In genomic region chr21:46081022-46081861, GRCh38 we compare ENCODE assay signal across 14 cellular contexts. TPM values are rescaled to one million over a fixed set of nuclear protein-coding genes. Genes with fewer than 3 reads are reported as not detected.
A peak's percentile ranks its signal among the peaks of the same experiment; 100 is the strongest.
DNase-seq lines count a peak whose midpoint lies in the region; ATAC-seq, FAIRE-seq and TF ChIP-seq lines count a peak whose summit lies in the region.
"Had no signal": no experiment of that assay in that cellular context is flagged by ENCODE, and none has a peak within 500 bp of the region (broad histone marks: within the 10 kb centered on the region; RNA-seq: fewer than 3 reads in every experiment).

No MANE protein-coding gene starts in this region.

- in situ Hi-C loops in HepG2 (cut with HindIII; ENCODE audit: extremely low pct_ligation_motif_present, low pct_unique_long_range_greater_than_20kb) (no loop called here), gastrocnemius medialis (cut with MboI; ENCODE audit: low sequenced_read_pairs in 4 of 4) (no loop called here)

- no peaks in the 10 kb centered on the region for H3K36me3 ChIP-seq in SJCRH30
- H3K36me3 ChIP-seq in HepG2 (replicated peaks in 1 of 2; ENCODE audit: control insufficient read depth in 1 of 2, insufficient read depth in 2 of 2, low read length in 2 of 2): no peaks in the 10 kb centered on the region
- H3K36me3 ChIP-seq in stomach: no peaks in the 10 kb centered on the region
- H3K36me3 ChIP-seq in gastrocnemius medialis: no peaks in the 10 kb centered on the region
- H3K36me3 ChIP-seq: prostate gland, SJSA1 had no signal

- H3K9me3 ChIP-seq in SJCRH30 (replicated peaks) (peaks cover 3% of the 10 kb centered on the region; the same call in 1 of the 2 replicates), HepG2 (ENCODE audit: low read length) (no peaks in the 10 kb centered on the region), stomach (no peaks in the 10 kb centered on the region), gastrocnemius medialis (no peaks in the 10 kb centered on the region)
- H3K9me3 ChIP-seq: prostate gland, SJSA1, testis had no signal

- H3K79me2 ChIP-seq in HepG2 (ENCODE audit: insufficient read depth, low read length): no peaks in the 10 kb centered on the region

- no peak overlapping the region for H3K4me2 ChIP-seq in HepG2 (ENCODE audit: low read depth, low read length)

- no peak for TF ChIP-seq CTCF in HepG2 (CRISPR knock-in tag; IDR thresholded peaks at IDR 0.05)
- TF ChIP-seq CTCF in stomach (IDR thresholded peaks at IDR 0.05): no peak
- TF ChIP-seq CTCF in gastrocnemius medialis (IDR thresholded peaks at IDR 0.05 in 4 of 5, conservative IDR thresholded peaks at IDR 0.05 in 1 of 5): no peak

- 25% methylated on average over 7 of the region's 39 CpGs for WGBS in HepG2 (ENCODE audit: low lambda C conversion rate)
- WGBS in stomach, 5 donors: 79 to 85% (median 83%) methylated on average over 29 to 39 of the region's 39 CpGs

- H3K4me3 ChIP-seq in SJCRH30 (no peak overlapping the region), HepG2 (replicated peaks in 1 of 3; ENCODE audit: insufficient read depth in 1 of 3, low read depth in 2 of 3, low read length in 3 of 3) (no peak overlapping the region), stomach (no peak overlapping the region), gastrocnemius medialis (no peak overlapping the region)
- H3K4me3 ChIP-seq: prostate gland, SJSA1, testis had no signal

- H3K27ac ChIP-seq in SJCRH30: no peak overlapping the region
- no peak overlapping the region for H3K27ac ChIP-seq in HepG2 (ENCODE audit: extremely low read length, insufficient read depth, low read length)
- no peak overlapping the region for H3K27ac ChIP-seq in stomach
- H3K27ac ChIP-seq in gastrocnemius medialis: peak overlapping the region in 1 of 4 donors; percentile 38
- H3K27ac ChIP-seq: SJSA1, testis had no signal

- intact Hi-C loops in HepG2 (cut with micrococcal nuclease; ENCODE audit: unreplicated experiment) (no loop called here), stomach (cut with DNase I; ENCODE audit: low total_unique reads) (no loop called here), gastrocnemius medialis (cut with DNase I; ENCODE audit: low total_unique reads) (no loop called here)

- TF ChIP-seq EP300 in HepG2 (IDR thresholded peaks at IDR 0.05; ENCODE audit: low read depth in 2 of 2, low read length in 2 of 2) (no peak), HepG2 (CRISPR knock-in tag; IDR thresholded peaks at IDR 0.05; ENCODE audit: borderline replicate concordance) (no peak), stomach (IDR thresholded peaks at IDR 0.05) (no peak)

- no peak for TF ChIP-seq POLR2A in HepG2 (IDR thresholded peaks at IDR 0.05; ENCODE audit: insufficient read depth in 1 of 2, low read depth in 2 of 2, low read length in 2 of 2)
- no peak for TF ChIP-seq POLR2A in stomach (IDR thresholded peaks at IDR 0.05)
- TF ChIP-seq POLR2A in gastrocnemius medialis (IDR thresholded peaks at IDR 0.05): no peak

- ATAC-seq in HepG2 (peak; percentile 51), gastrocnemius medialis (no peak), HG03039 (IDR thresholded peaks at IDR 0.05; ENCODE audit: unreplicated experiment) (no peak)

- FAIRE-seq in HepG2 (lab: Jason Lieb, UNC): no peak
- FAIRE-seq: G401.6 had no signal

- POLR2A ChIA-PET in HepG2 (lab: Yijun Ruan, JAX): no interaction called here

- no peak for TF ChIP-seq RAD21 in HepG2 (CRISPR knock-in tag; IDR thresholded peaks at IDR 0.05)

- DNase-seq in activated T-cell treated with anti-CD3 and anti-CD28 coated beads, Interleukin-2, amount 50 U/mL, for 48 hours: peak; percentile 6 to 11
- DNase-seq in activated T-cell treated with anti-CD3 and anti-CD28 coated beads for 4 hours (no peak), SJCRH30 (peak; percentile 65 to 67), HepG2 (ENCODE audit: low spot score) (no peak), stomach (peak; percentile 22), gastrocnemius medialis (no peak), KG1 (lab: John Stamatoyannopoulos, UW) (no peak)
- DNase-seq: cortex of kidney, MM.1S had no signal

- H3K27me3 ChIP-seq in SJCRH30 (no peaks in the 10 kb centered on the region; the same call in 1 of the 2 replicates), HepG2 (ENCODE audit: control insufficient read depth in 1 of 2, insufficient read depth in 2 of 2, low read length in 2 of 2) (peaks cover 20 to 55% of the 10 kb centered on the region in 2 experiments; a peak in 4 of 5 replicates), stomach (peaks cover 0 to 32% (median 14%) of the 10 kb centered on the region in 3 donors), gastrocnemius medialis (peaks cover 20 to 48% (median 32%) of the 10 kb centered on the region in 3 donors)
- H3K27me3 ChIP-seq: SJSA1, testis had no signal

- H2AFZ ChIP-seq in HepG2 (ENCODE audit: low read length): no peak overlapping the region

- CTCF ChIA-PET in HepG2 (lab: Yijun Ruan, JAX; ENCODE audit: low intra/inter-chr PET ratio, low total read pairs): no interaction called here

- H3K4me1 ChIP-seq in SJCRH30 (peaks cover 5% of the 10 kb centered on the region), HepG2 (ENCODE audit: insufficient read depth, low read length) (peaks cover 11% of the 10 kb centered on the region; the same call in 1 of the 2 replicates), stomach (peaks cover 0 to 25% (median 16%) of the 10 kb centered on the region in 4 donors), gastrocnemius medialis (no peaks in the 10 kb centered on the region)
- H3K4me1 ChIP-seq: prostate gland had no signal

- H4K20me1 ChIP-seq in HepG2 (ENCODE audit: insufficient read depth, low read length): no peaks in the 10 kb centered on the region

- BruUV-seq in HepG2 (replicated peaks; lab: Mats Ljungman, UMichigan): no TSS peak

- H3K9ac ChIP-seq in HepG2 (ENCODE audit: insufficient read depth, low read depth, low read length): no peak overlapping the region

TF ChIP-seq in HepG2, 621 proteins besides CTCF, POLR2A, EP300 and RAD21:
- TF ChIP-seq DR1 (CRISPR knock-in tag; IDR thresholded peaks at IDR 0.05): no peak
- TF ChIP-seq NAIF1 (CRISPR knock-in tag; IDR thresholded peaks at IDR 0.05; ENCODE audit: borderline replicate concordance): no peak
- TF ChIP-seq TOPORS (CRISPR knock-in tag; IDR thresholded peaks at IDR 0.05): no peak
- TF ChIP-seq ZNF691 (CRISPR knock-in tag; IDR thresholded peaks at IDR 0.05; ENCODE audit: borderline replicate concordance, low read depth): no peak
- no peak for TF ChIP-seq HOXA9 (CRISPR knock-in tag; IDR thresholded peaks at IDR 0.05; ENCODE audit: borderline replicate concordance)
- no peak for TF ChIP-seq EZH2 (conservative IDR thresholded peaks at IDR 0.05; ENCODE audit: low read depth, low read length)
- peak; percentile 83; the same call in 1 of the 2 replicates for TF ChIP-seq ZBTB33 (CRISPR knock-in tag; IDR thresholded peaks at IDR 0.05)

RNA-seq across cellular contexts. Expression of gene COL6A2, which starts 16.7 kb away (rescaled TPM):
- 1.1 TPM in 2 replicates for total RNA-seq in SJCRH30 (2014; rRNA removed; shearing (Covaris generic))
- total RNA-seq in HepG2 (2016; rRNA removed; fragmentation: Illumina TruSeq; extraction: Trizol): 0.07 and 0.14 TPM in 2 replicates
- total RNA-seq in HepG2 (2016; cell fraction: cytosol; rRNA removed; fragmentation: Illumina TruSeq; extraction: Trizol; ENCODE audit: low read depth): not detected in 2 replicates
- total RNA-seq in HepG2 (2016; cell fraction: insoluble cytoplasmic fraction; rRNA removed; fragmentation: Illumina TruSeq; extraction: Trizol): 0.06 TPM in 1 of 2 replicates, not detected in the other
- total RNA-seq in HepG2 (2016; cell fraction: membrane; rRNA removed; fragmentation: Illumina TruSeq; extraction: Trizol): not detected in 2 replicates
- total RNA-seq in HepG2 (2016; cell fraction: nucleus; rRNA removed; fragmentation: Illumina TruSeq; extraction: Trizol): 0.13 and 0.22 TPM in 2 replicates
- 0.41 and 1.6 TPM in 2 replicates for polyA plus RNA-seq in HepG2 (2011; rRNA removed)
- 0.27 and 0.31 TPM in 2 replicates for polyA plus RNA-seq in HepG2 (2011; cell fraction: cytosol; rRNA removed)
- 8.5 and 10.4 TPM in 2 replicates for polyA plus RNA-seq in HepG2 (2011; cell fraction: nucleus; rRNA removed)
- 0.36 and 0.81 TPM in 2 replicates for polyA plus RNA-seq in HepG2 (2012)
- polyA plus RNA-seq in HepG2 (2016; cell fraction: cytosol; fragmentation: Illumina TruSeq; extraction: Trizol; ENCODE audit: low read depth): not detected in 2 replicates
- polyA plus RNA-seq in HepG2 (2016; cell fraction: insoluble cytoplasmic fraction; fragmentation: Illumina TruSeq; extraction: Trizol; ENCODE audit: low read depth): not detected in 2 replicates
- polyA plus RNA-seq in HepG2 (2016; cell fraction: membrane; fragmentation: Illumina TruSeq; extraction: Trizol; ENCODE audit: low read depth): not detected in 2 replicates
- 0.48 and 0.69 TPM in 2 replicates for polyA plus RNA-seq in HepG2 (2016; cell fraction: nucleus; fragmentation: Illumina TruSeq; extraction: Trizol; ENCODE audit: insufficient read depth, low read depth)
- 0.44 TPM in 1 of 2 replicates, not detected in the other for polyA minus RNA-seq in HepG2 (2011; rRNA and poly(A)+ RNA removed; ENCODE audit: low replicate concordance)
- not detected in 2 replicates for polyA minus RNA-seq in HepG2 (2011; cell fraction: cytosol; rRNA and poly(A)+ RNA removed)
- 0.52 and 1.2 TPM in 2 replicates for polyA minus RNA-seq in HepG2 (2011; cell fraction: nucleus; rRNA and poly(A)+ RNA removed)
- 1,000 to 10,000 TPM in 1 of 5 donors, 100 to 1,000 TPM in 4; 351 to 3,737 (median 491) TPM for total RNA-seq in stomach
- 100 to 1,000 TPM in 2 of 3 donors, 10 to 100 TPM in 1; 79.3 to 246 (median 113) TPM for polyA plus RNA-seq in stomach
- 100 to 1,000 TPM in 2 of 4 donors, 10 to 100 TPM in 2; 44.0 to 141 (median 88.4) TPM for total RNA-seq in gastrocnemius medialis

Comparison
In these comparisons a context has a peak if more than half of its experiments do, and no peak if none do; other contexts are left out.
1. DNase-seq: peak in activated T-cell treated with anti-CD3 and anti-CD28 coated beads, Interleukin-2, amount 50 U/mL, for 48 hours (2 of 2), SJCRH30 (2 of 2) and stomach (single experiment); none in activated T-cell treated with anti-CD3 and anti-CD28 coated beads for 4 hours (single experiment), HepG2 (single experiment), gastrocnemius medialis (0 of 2) and KG1 (single experiment).
2. RNA of gene COL6A2, which starts 16.7 kb away (total RNA-seq): 351 to 3,737 TPM in stomach and 44.0 to 141 TPM in gastrocnemius medialis; 1.1 TPM in SJCRH30 and 0.06 to 0.22 TPM in HepG2; every median in the first group is over 10 times any median in the second.